19 cellular contexts compared by ENCODE assay signal in the genomic region with DNA sequence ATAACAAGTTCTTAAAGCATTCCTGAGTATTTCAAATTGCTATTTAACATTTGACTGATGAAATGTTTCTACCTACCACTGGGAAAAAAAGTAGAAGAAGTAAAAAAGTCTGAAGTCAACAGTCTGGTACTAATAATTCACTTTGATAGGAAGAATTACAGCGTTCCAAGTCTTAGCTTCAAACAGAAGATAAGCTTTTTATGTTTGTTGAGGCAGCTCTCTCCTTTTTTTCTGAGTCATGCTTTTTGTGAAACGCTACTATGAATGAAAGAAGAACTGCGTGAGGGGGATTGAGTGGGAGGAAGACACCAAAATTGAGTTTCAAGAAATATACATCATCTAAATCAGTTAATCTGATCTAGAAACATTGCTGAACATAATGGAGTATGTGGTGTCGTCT. TPM values are rescaled to one million over a fixed set of nuclear protein-coding genes. Genes with fewer than 3 reads are reported as not detected.
DNase-seq lines count a peak whose midpoint lies in the region; ATAC-seq, FAIRE-seq and TF ChIP-seq lines count a peak whose summit lies in the region.
"Had no signal": no experiment of that assay in that cellular context is flagged by ENCODE, and none has a peak within 500 bp of the region (broad histone marks: within the 10 kb centered on the region; RNA-seq: fewer than 3 reads in every experiment).

No MANE protein-coding gene starts in this region.

- H3K4me1 ChIP-seq in astrocyte (ENCODE audit: insufficient read depth, low read length): no peaks in the 10 kb centered on the region
- H3K4me1 ChIP-seq in smooth muscle cell (ENCODE audit: low read depth): no peaks in the 10 kb centered on the region
- H3K4me1 ChIP-seq in Karpas-422 (ENCODE audit: low read length): no peaks in the 10 kb centered on the region
- H3K4me1 ChIP-seq: BLaER1 had no signal

- H3K4me3 Mint-ChIP-seq in astrocyte (ENCODE audit: unreplicated experiment) (no peak overlapping the region), mesothelial cell of epicardium (no peak overlapping the region)
- H3K4me3 Mint-ChIP-seq: CD14-positive monocyte; CD4-positive, alpha-beta memory T cell; H9 had no signal

- H3K27me3 Mint-ChIP-seq in astrocyte (ENCODE audit: low read depth, unreplicated experiment) (no peaks in the 10 kb centered on the region), mesothelial cell of epicardium (ENCODE audit: low read depth) (no peaks in the 10 kb centered on the region)

- H4K20me1 ChIP-seq in astrocyte (ENCODE audit: insufficient read depth, low read length) (no peaks in the 10 kb centered on the region), smooth muscle cell (ENCODE audit: low read depth) (no peaks in the 10 kb centered on the region), Karpas-422 (ENCODE audit: insufficient read depth, low read depth, low read length) (no peaks in the 10 kb centered on the region)
- H4K20me1 ChIP-seq: BLaER1 had no signal

- H3K4me3 ChIP-seq in astrocyte (ENCODE audit: insufficient read depth, low read depth, low read length) (no peak overlapping the region), smooth muscle cell (no peak overlapping the region), Karpas-422 (ENCODE audit: low read length) (no peak overlapping the region)
- H3K4me3 ChIP-seq: BLaER1 had no signal

- no peak overlapping the region for H3K27ac Mint-ChIP-seq in astrocyte (ENCODE audit: unreplicated experiment)
- H3K27ac Mint-ChIP-seq in mesothelial cell of epicardium: peak overlapping the region; percentile 66
- H3K27ac Mint-ChIP-seq: CD14-positive monocyte; CD4-positive, alpha-beta memory T cell; H9 had no signal

- H3K9ac ChIP-seq in astrocyte (ENCODE audit: low read length) (no peak overlapping the region), smooth muscle cell (ENCODE audit: low read depth) (no peak overlapping the region), Karpas-422 (ENCODE audit: low read length) (no peak overlapping the region)
- H3K9ac ChIP-seq: BLaER1 had no signal

- WGBS in smooth muscle cell (ENCODE audit: low lambda C conversion rate): 36% methylated on average over 4 of the region's 4 CpGs

- H3K27me3 ChIP-seq in astrocyte (ENCODE audit: insufficient read depth, low read length): no peaks in the 10 kb centered on the region
- no peaks in the 10 kb centered on the region for H3K27me3 ChIP-seq in smooth muscle cell (ENCODE audit: low read depth)
- no peaks in the 10 kb centered on the region for H3K27me3 ChIP-seq in Karpas-422 (ENCODE audit: low read length)
- H3K27me3 ChIP-seq: BLaER1 had no signal

- H3K36me3 Mint-ChIP-seq in astrocyte (ENCODE audit: low read depth, unreplicated experiment) (no peaks in the 10 kb centered on the region), mesothelial cell of epicardium (no peaks in the 10 kb centered on the region)
- H3K36me3 Mint-ChIP-seq: CD14-positive monocyte; CD4-positive, alpha-beta memory T cell had no signal

- ATAC-seq in GM18858 (IDR thresholded peaks at IDR 0.05; ENCODE audit: unreplicated experiment) (no peak), HG03039 (IDR thresholded peaks at IDR 0.05; ENCODE audit: unreplicated experiment) (no peak)

- no peak overlapping the region for H2AFZ ChIP-seq in astrocyte (ENCODE audit: low read depth, low read length)
- peak overlapping the region; percentile 20 for H2AFZ ChIP-seq in smooth muscle cell (ENCODE audit: low read depth)
- H2AFZ ChIP-seq in Karpas-422 (ENCODE audit: low read length): no peak overlapping the region

- H3K36me3 ChIP-seq in astrocyte (ENCODE audit: insufficient read depth, low read length) (no peaks in the 10 kb centered on the region), smooth muscle cell (ENCODE audit: low read depth) (no peaks in the 10 kb centered on the region), Karpas-422 (ENCODE audit: insufficient read depth, low read length) (no peaks in the 10 kb centered on the region)
- H3K36me3 ChIP-seq: BLaER1 had no signal

- H3K9me3 ChIP-seq in astrocyte (ENCODE audit: insufficient read depth, low read depth, low read length) (no peaks in the 10 kb centered on the region), smooth muscle cell (replicated peaks; ENCODE audit: low read depth) (no peaks in the 10 kb centered on the region), Karpas-422 (ENCODE audit: low read length) (no peaks in the 10 kb centered on the region)
- H3K9me3 ChIP-seq: BLaER1 had no signal

- no peaks in the 10 kb centered on the region for H3K4me1 Mint-ChIP-seq in astrocyte (ENCODE audit: low read depth, unreplicated experiment)
- peaks cover 52% of the 10 kb centered on the region for H3K4me1 Mint-ChIP-seq in mesothelial cell of epicardium
- H3K4me1 Mint-ChIP-seq: CD14-positive monocyte; CD4-positive, alpha-beta memory T cell had no signal

- DNase-seq in OCI-M1 (lab: John Stamatoyannopoulos, UW) (peak; percentile 20), astrocyte (ENCODE audit: low read depth) (peak; percentile 25), mesothelial cell of epicardium (ENCODE audit: low spot score in 2 of 2, unreplicated experiment in 2 of 2) (no peak), smooth muscle cell (lab: John Stamatoyannopoulos, UW; ENCODE audit: unreplicated experiment) (no peak), Karpas-422 (no peak)
- DNase-seq in activated CD4-positive, alpha-beta T cell treated with anti-CD3 and anti-CD28 coated beads for 1 hour: no peak
- DNase-seq: 8988T; CD4-positive, alpha-beta memory T cell; DMS153; DMS79; GDM1; H9 had no signal

- H3K27ac ChIP-seq in astrocyte (ENCODE audit: low read depth, low read length) (no peak overlapping the region), smooth muscle cell (ENCODE audit: low read depth) (no peak overlapping the region), Karpas-422 (ENCODE audit: low read length) (no peak overlapping the region)
- H3K27ac ChIP-seq: BLaER1 had no signal

- FAIRE-seq in astrocyte (lab: Jason Lieb, UNC): no peak
- FAIRE-seq: H1 had no signal

- no peaks in the 10 kb centered on the region for H3K9me2 ChIP-seq in Karpas-422 (replicated peaks; ENCODE audit: insufficient read depth, low read length)

- H3F3A ChIP-seq in smooth muscle cell (ENCODE audit: low read depth): no peaks in the 10 kb centered on the region

- no peak for TF ChIP-seq CTCF in astrocyte (IDR thresholded peaks at IDR 0.05; ENCODE audit: insufficient read depth, low read depth, low read length)
- TF ChIP-seq CTCF in mesothelial cell of epicardium (IDR thresholded peaks at IDR 0.05; ENCODE audit: unreplicated experiment): no peak
- no peak for TF ChIP-seq CTCF in smooth muscle cell (IDR thresholded peaks at IDR 0.05; ENCODE audit: borderline replicate concordance, insufficient read depth, poor library complexity, severe bottlenecking)

- no peaks in the 10 kb centered on the region for H3K9me3 Mint-ChIP-seq in astrocyte (ENCODE audit: unreplicated experiment)
- H3K9me3 Mint-ChIP-seq in mesothelial cell of epicardium: no peaks in the 10 kb centered on the region
- H3K9me3 Mint-ChIP-seq: H9 had no signal

- no peaks in the 10 kb centered on the region for H3K79me2 ChIP-seq in astrocyte (ENCODE audit: insufficient read depth, low read length)
- no peaks in the 10 kb centered on the region for H3K79me2 ChIP-seq in smooth muscle cell (ENCODE audit: low read depth)
- H3K79me2 ChIP-seq in Karpas-422 (ENCODE audit: low read length): no peaks in the 10 kb centered on the region

- H3K4me2 ChIP-seq in astrocyte (ENCODE audit: low read length): no peak overlapping the region
- peak overlapping the region; percentile 60 for H3K4me2 ChIP-seq in smooth muscle cell
- H3K4me2 ChIP-seq in Karpas-422 (ENCODE audit: low read depth, low read length, poor library complexity, severe bottlenecking): no peak overlapping the region
- H3K4me2 ChIP-seq: BLaER1 had no signal

RNA-seq across cellular contexts. Expression of a gene that starts 13.0 kb away (rescaled TPM):
- total RNA-seq in astrocyte (2.5 TPM in 2 replicates), mesothelial cell of epicardium (44.1 to 52.1 TPM (median 48.5 TPM) in 3 replicates), smooth muscle cell (56.3 and 58.6 TPM in 2 replicates)
- 27.7 and 29.3 TPM in 2 replicates for polyA plus RNA-seq in smooth muscle cell
- not detected in 2 replicates for total RNA-seq in Karpas-422 (2014; rRNA removed; shearing (Covaris generic); ENCODE audit: low replicate concordance)
- total RNA-seq: CD4-positive, alpha-beta memory T cell; HT-29 had no signal
- polyA plus RNA-seq: AG04450; CD14-positive monocyte; CD4-positive, alpha-beta memory T cell had no signal

Comparison
In these comparisons a context has a peak if more than half of its experiments do, and no peak if none do; other contexts are left out.
1. DNase-seq: peak in OCI-M1 (single experiment) and astrocyte (single experiment); none in mesothelial cell of epicardium (0 of 2), smooth muscle cell (single experiment), Karpas-422 (single experiment) and activated CD4-positive, alpha-beta T cell treated with anti-CD3 and anti-CD28 coated beads for 1 hour (single experiment).
2. RNA of a gene that starts 13.0 kb away (total RNA-seq): 56.3 to 58.6 TPM in smooth muscle cell and 44.1 to 52.1 TPM in mesothelial cell of epicardium; 2.5 TPM in astrocyte and not detected in Karpas-422; every median in the first group is over 10 times any median in the second.